14 cellular contexts compared by ENCODE assay signal in the genomic region with DNA sequence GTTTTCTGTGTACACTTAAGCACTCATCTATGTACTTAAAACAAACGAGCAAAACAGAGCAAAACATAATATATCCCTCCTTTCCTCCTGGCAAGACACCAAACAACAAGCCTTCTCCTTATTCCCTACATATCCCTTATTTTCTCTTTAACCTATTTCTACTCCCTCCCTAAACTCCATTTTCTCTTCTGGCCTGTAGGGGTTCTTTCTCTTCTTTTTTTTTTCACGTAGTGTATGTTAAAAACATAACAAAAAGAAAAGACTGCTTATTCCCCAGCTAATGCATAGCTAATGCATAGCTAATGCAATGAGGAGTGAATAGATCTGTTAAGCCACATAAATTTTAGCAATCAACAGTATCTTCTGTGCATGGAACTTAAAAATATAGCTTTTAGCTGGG. TPM values are rescaled to one million over a fixed set of nuclear protein-coding genes. Genes with fewer than 3 reads are reported as not detected.
A peak's percentile ranks its signal among the peaks of the same experiment; 100 is the strongest.
DNase-seq lines count a peak whose midpoint lies in the region; ATAC-seq and TF ChIP-seq lines count a peak whose summit lies in the region.
"Had no signal": no experiment of that assay in that cellular context is flagged by ENCODE, and none has a peak within 500 bp of the region (broad histone marks: within the 10 kb centered on the region; RNA-seq: fewer than 3 reads in every experiment).

No MANE protein-coding gene starts in this region.

- CTCF ChIA-PET in OCI-LY7 (lab: Charles Lee; ENCODE audit: unreplicated experiment): no interaction called here

- H3K9me2 ChIP-seq in GM23338 (ENCODE audit: insufficient read depth) (no peaks in the 10 kb centered on the region), OCI-LY7 (ENCODE audit: insufficient read depth, low read length) (no peaks in the 10 kb centered on the region)

- ATAC-seq in GM23338 (peak; percentile 57), GM19324 (IDR thresholded peaks at IDR 0.05; ENCODE audit: low FRiP score, unreplicated experiment) (no peak)
- ATAC-seq: K562 had no signal

- H4K20me1 ChIP-seq in GM23338 (replicated peaks; ENCODE audit: insufficient read depth) (no peaks in the 10 kb centered on the region), OCI-LY7 (ENCODE audit: insufficient read depth, low read length) (no peaks in the 10 kb centered on the region)
- H4K20me1 ChIP-seq: BLaER1 treated with 17β-estradiol and CSF1 and Interleukin-3, amounts not matched to agents 10 nM and 100 nM had no signal

- no peak overlapping the region for H3K27ac Mint-ChIP-seq in GM23338
- no peak overlapping the region for H3K27ac Mint-ChIP-seq in neural crest cell (ENCODE audit: unreplicated experiment)
- H3K27ac Mint-ChIP-seq: CD4-positive, alpha-beta T cell had no signal

- no peak overlapping the region for H3K4me2 ChIP-seq in GM23338
- H3K4me2 ChIP-seq in OCI-LY7 (ENCODE audit: low read length): no peak overlapping the region
- H3K4me2 ChIP-seq: A549; BLaER1 treated with 17β-estradiol and CSF1 and Interleukin-3, amounts not matched to agents 10 nM and 100 nM had no signal

- H3K27me3 Mint-ChIP-seq in GM23338 (ENCODE audit: insufficient read depth, low read depth, poor library complexity) (no peaks in the 10 kb centered on the region), neural crest cell (ENCODE audit: low read depth) (peaks cover 3% of the 10 kb centered on the region)

- H3K4me3 ChIP-seq in GM23338 (no peak overlapping the region), OCI-LY7 (ENCODE audit: low read depth, low read length, poor library complexity, severe bottlenecking) (no peak overlapping the region)
- H3K4me3 ChIP-seq: A549; BLaER1 treated with 17β-estradiol and CSF1 and Interleukin-3, amounts not matched to agents 10 nM and 100 nM; K562 had no signal

- H3K36me3 Mint-ChIP-seq in GM23338 (ENCODE audit: low read depth) (peaks cover 11% of the 10 kb centered on the region; the same call in 2 of the 3 replicates), neural crest cell (ENCODE audit: low read depth) (peaks cover 3% of the 10 kb centered on the region)

- H3K79me2 ChIP-seq in GM23338 (replicated peaks; ENCODE audit: insufficient read depth) (no peaks in the 10 kb centered on the region), OCI-LY7 (ENCODE audit: insufficient read depth, low read depth, low read length) (no peaks in the 10 kb centered on the region)

- no peak overlapping the region for H3K27ac ChIP-seq in GM23338 (ENCODE audit: low read depth)
- H3K27ac ChIP-seq in OCI-LY7 (ENCODE audit: low read depth, low read length, poor library complexity, severe bottlenecking): no peak overlapping the region
- H3K27ac ChIP-seq: A549; BLaER1 treated with 17β-estradiol and CSF1 and Interleukin-3, amounts not matched to agents 10 nM and 100 nM; HL-60 had no signal

- TF ChIP-seq CTCF in GM23338 (conservative IDR thresholded peaks at IDR 0.05; ENCODE audit: low read depth in 2 of 2) (peak in 1 of 2 experiments; percentile 54; a peak in 3 of 4 replicates), OCI-LY7 (conservative IDR thresholded peaks at IDR 0.05; ENCODE audit: low read length) (0 out of 2 replicates have a peak, but pooled peaks have one; percentile 12), neural crest cell (conservative IDR thresholded peaks at IDR 0.05) (peak; percentile 21)

- BruUV-seq in OCI-LY7 (replicated peaks; lab: Mats Ljungman, UMichigan): no TSS peak

- TF ChIP-seq POLR2A in erythroblast (IDR thresholded peaks at IDR 0.05; ENCODE audit: low read length): no peak

- peaks cover 5% of the 10 kb centered on the region; the same call in 2 of the 3 replicates for H3K4me1 Mint-ChIP-seq in GM23338
- no peaks in the 10 kb centered on the region for H3K4me1 Mint-ChIP-seq in neural crest cell

- no peaks in the 10 kb centered on the region for H3K9me3 ChIP-seq in OCI-LY7 (ENCODE audit: low read length)

- H3K9me3 Mint-ChIP-seq in GM23338 (peaks cover 18% of the 10 kb centered on the region; the same call in 2 of the 3 replicates), neural crest cell (peaks cover 8% of the 10 kb centered on the region)

- H3K36me3 ChIP-seq in GM23338 (ENCODE audit: insufficient read depth) (no peaks in the 10 kb centered on the region), OCI-LY7 (ENCODE audit: insufficient read depth, low read length) (no peaks in the 10 kb centered on the region)
- H3K36me3 ChIP-seq: BLaER1 treated with 17β-estradiol and CSF1 and Interleukin-3, amounts not matched to agents 10 nM and 100 nM had no signal

- no peaks in the 10 kb centered on the region for H3F3A ChIP-seq in GM23338 (replicated peaks; ENCODE audit: low read depth)

- no peaks in the 10 kb centered on the region for H3K27me3 ChIP-seq in GM23338 (ENCODE audit: insufficient read depth)
- H3K27me3 ChIP-seq: BLaER1 treated with 17β-estradiol and CSF1 and Interleukin-3, amounts not matched to agents 10 nM and 100 nM had no signal

- H3K4me1 ChIP-seq in GM23338 (ENCODE audit: insufficient read depth) (no peaks in the 10 kb centered on the region), OCI-LY7 (ENCODE audit: insufficient read depth, low read length, poor library complexity, severe bottlenecking) (no peaks in the 10 kb centered on the region)
- H3K4me1 ChIP-seq: BLaER1 treated with 17β-estradiol and CSF1 and Interleukin-3, amounts not matched to agents 10 nM and 100 nM had no signal

- DNase-seq in GM23338 (ENCODE audit: low spot score) (peak; percentile 36), OCI-LY7 (ENCODE audit: low spot score) (no peak), neural crest cell (ENCODE audit: low read depth, low spot score) (no peak), erythroblast (lab: John Stamatoyannopoulos, UW) (no peak)
- DNase-seq in activated CD4-positive, alpha-beta T cell treated with anti-CD3 and anti-CD28 coated beads for 4 hours: no peak
- DNase-seq: AML-193; CD4-positive, alpha-beta T cell; DMS79 treated with DMSO at 0.1 percent for 48 hours; EL had no signal

- H2AFZ ChIP-seq in GM23338 (no peak overlapping the region), OCI-LY7 (ENCODE audit: low read length) (no peak overlapping the region)

- POLR2A ChIA-PET in OCI-LY7 (lab: Charles Lee): no interaction called here

- intact Hi-C loops in OCI-LY7 (cut with micrococcal nuclease; ENCODE audit: unreplicated experiment): no loop called here

- H3K4me3 Mint-ChIP-seq in GM23338 (no peak overlapping the region), neural crest cell (no peak overlapping the region)
- H3K4me3 Mint-ChIP-seq: CD4-positive, alpha-beta T cell had no signal

TF ChIP-seq in GM23338, 12 proteins besides CTCF, POLR2A, EP300 and RAD21 (continues in another document):
- TF ChIP-seq CREB1 (CRISPR knock-in tag; IDR thresholded peaks at IDR 0.05; ENCODE audit: low read depth) (no peak), STAT1 (IDR thresholded peaks at IDR 0.05; ENCODE audit: unreplicated experiment) (no peak), EZH2phosphoT487 (IDR thresholded peaks at IDR 0.05; ENCODE audit: unreplicated experiment) (no peak), ZNF331 (CRISPR knock-in tag; IDR thresholded peaks at IDR 0.05; ENCODE audit: low read depth) (no peak)
- TF ChIP-seq, protein P1, sequence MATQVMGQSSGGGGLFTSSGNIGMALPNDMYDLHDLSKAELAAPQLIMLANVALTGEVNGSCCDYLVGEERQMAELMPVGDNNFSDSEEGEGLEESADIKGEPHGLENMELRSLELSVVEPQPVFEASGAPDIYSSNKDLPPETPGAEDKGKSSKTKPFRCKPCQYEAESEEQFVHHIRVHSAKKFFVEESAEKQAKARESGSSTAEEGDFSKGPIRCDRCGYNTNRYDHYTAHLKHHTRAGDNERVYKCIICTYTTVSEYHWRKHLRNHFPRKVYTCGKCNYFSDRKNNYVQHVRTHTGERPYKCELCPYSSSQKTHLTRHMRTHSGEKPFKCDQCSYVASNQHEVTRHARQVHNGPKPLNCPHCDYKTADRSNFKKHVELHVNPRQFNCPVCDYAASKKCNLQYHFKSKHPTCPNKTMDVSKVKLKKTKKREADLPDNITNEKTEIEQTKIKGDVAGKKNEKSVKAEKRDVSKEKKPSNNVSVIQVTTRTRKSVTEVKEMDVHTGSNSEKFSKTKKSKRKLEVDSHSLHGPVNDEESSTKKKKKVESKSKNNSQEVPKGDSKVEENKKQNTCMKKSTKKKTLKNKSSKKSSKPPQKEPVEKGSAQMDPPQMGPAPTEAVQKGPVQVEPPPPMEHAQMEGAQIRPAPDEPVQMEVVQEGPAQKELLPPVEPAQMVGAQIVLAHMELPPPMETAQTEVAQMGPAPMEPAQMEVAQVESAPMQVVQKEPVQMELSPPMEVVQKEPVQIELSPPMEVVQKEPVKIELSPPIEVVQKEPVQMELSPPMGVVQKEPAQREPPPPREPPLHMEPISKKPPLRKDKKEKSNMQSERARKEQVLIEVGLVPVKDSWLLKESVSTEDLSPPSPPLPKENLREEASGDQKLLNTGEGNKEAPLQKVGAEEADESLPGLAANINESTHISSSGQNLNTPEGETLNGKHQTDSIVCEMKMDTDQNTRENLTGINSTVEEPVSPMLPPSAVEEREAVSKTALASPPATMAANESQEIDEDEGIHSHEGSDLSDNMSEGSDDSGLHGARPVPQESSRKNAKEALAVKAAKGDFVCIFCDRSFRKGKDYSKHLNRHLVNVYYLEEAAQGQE (IDR thresholded peaks at IDR 0.05; ENCODE audit: unreplicated experiment): no peak
- TF ChIP-seq, protein P2, sequence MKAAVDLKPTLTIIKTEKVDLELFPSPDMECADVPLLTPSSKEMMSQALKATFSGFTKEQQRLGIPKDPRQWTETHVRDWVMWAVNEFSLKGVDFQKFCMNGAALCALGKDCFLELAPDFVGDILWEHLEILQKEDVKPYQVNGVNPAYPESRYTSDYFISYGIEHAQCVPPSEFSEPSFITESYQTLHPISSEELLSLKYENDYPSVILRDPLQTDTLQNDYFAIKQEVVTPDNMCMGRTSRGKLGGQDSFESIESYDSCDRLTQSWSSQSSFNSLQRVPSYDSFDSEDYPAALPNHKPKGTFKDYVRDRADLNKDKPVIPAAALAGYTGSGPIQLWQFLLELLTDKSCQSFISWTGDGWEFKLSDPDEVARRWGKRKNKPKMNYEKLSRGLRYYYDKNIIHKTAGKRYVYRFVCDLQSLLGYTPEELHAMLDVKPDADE (IDR thresholded peaks at IDR 0.05): no peak

RNA-seq across cellular contexts. Expression of a gene that starts 26.3 kb away (rescaled TPM):
- 23.9 and 24.1 TPM in 2 replicates for total RNA-seq in GM23338 (2014; rRNA removed; shearing (Covaris generic))
- 5.5 and 5.8 TPM in 2 replicates for polyA plus RNA-seq in GM23338 (2016; fragmentation: Nextera tagmentation; extraction: Ambion mirVana)
- 9.5 and 9.9 TPM in 2 replicates for total RNA-seq in OCI-LY7 (2014; rRNA removed; shearing (Covaris generic))
- total RNA-seq in OCI-LY7 (2022): 7.7 and 8.1 TPM in 2 replicates
- total RNA-seq in neural crest cell: 14.7 and 15.6 TPM in 2 replicates

RNA-seq across cellular contexts. Expression of a gene that starts 55.7 kb away (rescaled TPM):
- 10.8 and 11.1 TPM in 2 replicates for total RNA-seq in GM23338 (2014; rRNA removed; shearing (Covaris generic))
- polyA plus RNA-seq in GM23338 (2016; fragmentation: Nextera tagmentation; extraction: Ambion mirVana): 26.8 and 27.1 TPM in 2 replicates
- total RNA-seq in OCI-LY7 (2014; rRNA removed; shearing (Covaris generic)): 2.9 and 5.0 TPM in 2 replicates
- total RNA-seq in OCI-LY7 (2022) (10.5 and 12.7 TPM in 2 replicates), neural crest cell (14.1 and 14.8 TPM in 2 replicates)

RNA-seq across cellular contexts. Expression of a gene that starts 55.9 kb away (rescaled TPM):
- 41.6 and 44.0 TPM in 2 replicates for total RNA-seq in GM23338 (2014; rRNA removed; shearing (Covaris generic))
- polyA plus RNA-seq in GM23338 (2016; fragmentation: Nextera tagmentation; extraction: Ambion mirVana): 40.5 and 43.5 TPM in 2 replicates
- total RNA-seq in OCI-LY7 (2014; rRNA removed; shearing (Covaris generic)): 18.5 and 26.0 TPM in 2 replicates
- total RNA-seq in OCI-LY7 (2022): 47.0 and 48.8 TPM in 2 replicates
- total RNA-seq in neural crest cell: 38.1 and 40.4 TPM in 2 replicates
